1 cellular context compared by ENCODE assay signal in genomic region chr6:157323114-157323923, GRCh38.
A peak's percentile ranks its signal among the peaks of the same experiment; 100 is the strongest.
TF ChIP-seq lines count a peak whose summit lies in the region.

Gene TMEM242, minus strand, starts transcription at chr6:157323519. Its CDS starts 20 bp downstream, at chr6:157323499.

TF ChIP-seq in HepG2, 621 proteins besides CTCF, POLR2A, EP300 and RAD21 (continued from another document and continues in another):
- TF ChIP-seq MIER3 (CRISPR knock-in tag; IDR thresholded peaks at IDR 0.05; ENCODE audit: borderline replicate concordance) (peak; percentile 97; the same call in 1 of the 2 replicates), TRAFD1 (CRISPR knock-in tag; IDR thresholded peaks at IDR 0.05; ENCODE audit: borderline replicate concordance) (peak; percentile 79; the same call in 1 of the 2 replicates), ZSCAN25 (CRISPR knock-in tag; IDR thresholded peaks at IDR 0.05) (peak; percentile 81), JUN (CRISPR knock-in tag; IDR thresholded peaks at IDR 0.05) (no peak), ZNF768 (CRISPR knock-in tag; IDR thresholded peaks at IDR 0.05) (peak; percentile 90), DMAP1 (CRISPR knock-in tag; IDR thresholded peaks at IDR 0.05) (peak; percentile 97; the same call in 1 of the 2 replicates), HES4 (CRISPR knock-in tag; IDR thresholded peaks at IDR 0.05; ENCODE audit: borderline replicate concordance) (peak; percentile 98), TFDP2 (CRISPR knock-in tag; IDR thresholded peaks at IDR 0.05) (peak; percentile 85), POGZ (CRISPR knock-in tag; IDR thresholded peaks at IDR 0.05) (peak; percentile 96), TFAP4 (IDR thresholded peaks at IDR 0.05; ENCODE audit: borderline replicate concordance, low read depth) (peak; percentile 77; the same call in 1 of the 2 replicates), KLF11 (CRISPR knock-in tag; IDR thresholded peaks at IDR 0.05) (peak; percentile 98), PAWR (CRISPR knock-in tag; IDR thresholded peaks at IDR 0.05; ENCODE audit: borderline replicate concordance) (no peak), MTA1 (CRISPR knock-in tag; IDR thresholded peaks at IDR 0.05; ENCODE audit: borderline replicate concordance) (no peak; the same call in 1 of the 2 replicates), FOSL1 (CRISPR knock-in tag; IDR thresholded peaks at IDR 0.05; ENCODE audit: borderline replicate concordance) (peak; percentile 52), ZNF563 (CRISPR knock-in tag; IDR thresholded peaks at IDR 0.05) (peak; percentile 97), ZNF142 (CRISPR knock-in tag; IDR thresholded peaks at IDR 0.05) (peak; percentile 95), THRA (CRISPR knock-in tag; IDR thresholded peaks at IDR 0.05; ENCODE audit: borderline replicate concordance) (peak; percentile 94), ZMAT5 (CRISPR knock-in tag; IDR thresholded peaks at IDR 0.05; ENCODE audit: borderline replicate concordance, low read depth) (no peak), SAP130 (CRISPR knock-in tag; IDR thresholded peaks at IDR 0.05; ENCODE audit: low read depth) (peak; percentile 95), MTF2 (CRISPR knock-in tag; IDR thresholded peaks at IDR 0.05; ENCODE audit: borderline replicate concordance) (peak; percentile 97; the same call in 1 of the 2 replicates), SOX5 (CRISPR knock-in tag; IDR thresholded peaks at IDR 0.05; ENCODE audit: borderline replicate concordance) (peak; percentile 65; the same call in 1 of the 2 replicates), ZMYM4 (CRISPR knock-in tag; IDR thresholded peaks at IDR 0.05) (peak; percentile 98), SRSF9 (IDR thresholded peaks at IDR 0.05; ENCODE audit: borderline replicate concordance, insufficient read depth, low read depth, low read length, poor library complexity, severe bottlenecking) (no peak), PAXIP1 (CRISPR knock-in tag; conservative IDR thresholded peaks at IDR 0.05) (peak; percentile 73), ATF7 (IDR thresholded peaks at IDR 0.05) (no peak), ATF7 (CRISPR knock-in tag; IDR thresholded peaks at IDR 0.05) (no peak; the same call in 1 of the 2 replicates), LBX2 (CRISPR knock-in tag; IDR thresholded peaks at IDR 0.05; ENCODE audit: borderline replicate concordance) (peak; percentile 40; the same call in 1 of the 2 replicates), ZNF260 (CRISPR knock-in tag; IDR thresholded peaks at IDR 0.05; ENCODE audit: borderline replicate concordance, low read depth) (0 out of 2 replicates have a peak, but pooled peaks have one; percentile 56), CREBL2 (CRISPR knock-in tag; IDR thresholded peaks at IDR 0.05; ENCODE audit: borderline replicate concordance) (peak; percentile 17; the same call in 1 of the 2 replicates), ZKSCAN1 (IDR thresholded peaks at IDR 0.05; ENCODE audit: low read length) (peak; percentile 80), ZNF234 (CRISPR knock-in tag; conservative IDR thresholded peaks at IDR 0.05) (peak; percentile 97), MED8 (CRISPR knock-in tag; IDR thresholded peaks at IDR 0.05; ENCODE audit: insufficient replicate concordance) (peak; percentile 98), PHF21A (CRISPR knock-in tag; IDR thresholded peaks at IDR 0.05) (peak; percentile 95), SMARCC2 (IDR thresholded peaks at IDR 0.05) (no peak; the same call in 1 of the 2 replicates), ZNF546 (CRISPR knock-in tag; conservative IDR thresholded peaks at IDR 0.05) (peak; percentile 60), TP53 (CRISPR knock-in tag; conservative IDR thresholded peaks at IDR 0.05) (peak; percentile 95), ZMYM3 (CRISPR knock-in tag; IDR thresholded peaks at IDR 0.05) (peak; percentile 92), BATF2 (CRISPR knock-in tag; IDR thresholded peaks at IDR 0.05) (peak; percentile 59; the same call in 1 of the 2 replicates), UBTF (CRISPR knock-in tag; IDR thresholded peaks at IDR 0.05) (peak; percentile 100)
